In the genomic region with DNA sequence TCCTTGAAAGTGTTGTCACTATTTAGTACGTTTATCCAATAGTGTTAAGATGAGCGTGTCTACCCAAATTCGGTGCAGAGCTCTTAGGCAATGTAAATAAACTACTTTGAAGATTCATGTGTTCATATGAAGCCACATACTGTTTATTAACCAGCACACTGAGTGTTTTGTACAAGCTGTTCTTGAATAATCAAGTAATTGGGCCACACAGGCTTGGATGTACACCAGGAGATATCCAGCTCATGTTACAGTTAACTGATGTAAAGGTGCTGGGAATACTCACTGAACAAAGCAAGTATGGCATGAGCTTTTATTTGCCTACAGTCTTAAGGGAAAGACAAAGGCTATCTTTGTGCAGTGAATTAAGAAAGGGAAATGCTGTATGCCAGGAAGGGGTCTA, we compare ENCODE assay signal across 1 cellular context.
TF ChIP-seq lines count a peak whose summit lies in the region.

No MANE protein-coding gene starts in this region.

TF ChIP-seq in SK-N-SH treated with all-trans-retinoic acid at 6 μM for 48 hours, 23 proteins besides CTCF, POLR2A, EP300 and RAD21 (continued from another document):
- TF ChIP-seq, protein P1, sequence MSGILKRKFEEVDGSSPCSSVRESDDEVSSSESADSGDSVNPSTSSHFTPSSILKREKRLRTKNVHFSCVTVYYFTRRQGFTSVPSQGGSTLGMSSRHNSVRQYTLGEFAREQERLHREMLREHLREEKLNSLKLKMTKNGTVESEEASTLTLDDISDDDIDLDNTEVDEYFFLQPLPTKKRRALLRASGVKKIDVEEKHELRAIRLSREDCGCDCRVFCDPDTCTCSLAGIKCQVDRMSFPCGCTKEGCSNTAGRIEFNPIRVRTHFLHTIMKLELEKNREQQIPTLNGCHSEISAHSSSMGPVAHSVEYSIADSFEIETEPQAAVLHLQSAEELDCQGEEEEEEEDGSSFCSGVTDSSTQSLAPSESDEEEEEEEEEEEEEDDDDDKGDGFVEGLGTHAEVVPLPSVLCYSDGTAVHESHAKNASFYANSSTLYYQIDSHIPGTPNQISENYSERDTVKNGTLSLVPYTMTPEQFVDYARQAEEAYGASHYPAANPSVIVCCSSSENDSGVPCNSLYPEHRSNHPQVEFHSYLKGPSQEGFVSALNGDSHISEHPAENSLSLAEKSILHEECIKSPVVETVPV (CRISPR knock-in tag; IDR thresholded peaks at IDR 0.05), result no peak
- TF ChIP-seq ZFP3 (CRISPR knock-in tag; IDR thresholded peaks at IDR 0.05) (no peak), ZC3H10 (CRISPR knock-in tag; IDR thresholded peaks at IDR 0.05) (no peak), GLIS3 (CRISPR knock-in tag; IDR thresholded peaks at IDR 0.05) (no peak), ZNF8 (CRISPR knock-in tag; IDR thresholded peaks at IDR 0.05) (no peak), PPARA (CRISPR knock-in tag; IDR thresholded peaks at IDR 0.05; ENCODE audit: borderline replicate concordance) (no peak), ZFP30 (CRISPR knock-in tag; IDR thresholded peaks at IDR 0.05) (no peak), ESRRG (CRISPR knock-in tag; IDR thresholded peaks at IDR 0.05) (no peak), TCF4 (CRISPR knock-in tag; IDR thresholded peaks at IDR 0.05; ENCODE audit: borderline replicate concordance) (no peak), ISL1 (CRISPR knock-in tag; IDR thresholded peaks at IDR 0.05) (no peak), ARNTL (CRISPR knock-in tag; IDR thresholded peaks at IDR 0.05; ENCODE audit: borderline replicate concordance, low read depth) (no peak)
- TF ChIP-seq, protein P2, sequence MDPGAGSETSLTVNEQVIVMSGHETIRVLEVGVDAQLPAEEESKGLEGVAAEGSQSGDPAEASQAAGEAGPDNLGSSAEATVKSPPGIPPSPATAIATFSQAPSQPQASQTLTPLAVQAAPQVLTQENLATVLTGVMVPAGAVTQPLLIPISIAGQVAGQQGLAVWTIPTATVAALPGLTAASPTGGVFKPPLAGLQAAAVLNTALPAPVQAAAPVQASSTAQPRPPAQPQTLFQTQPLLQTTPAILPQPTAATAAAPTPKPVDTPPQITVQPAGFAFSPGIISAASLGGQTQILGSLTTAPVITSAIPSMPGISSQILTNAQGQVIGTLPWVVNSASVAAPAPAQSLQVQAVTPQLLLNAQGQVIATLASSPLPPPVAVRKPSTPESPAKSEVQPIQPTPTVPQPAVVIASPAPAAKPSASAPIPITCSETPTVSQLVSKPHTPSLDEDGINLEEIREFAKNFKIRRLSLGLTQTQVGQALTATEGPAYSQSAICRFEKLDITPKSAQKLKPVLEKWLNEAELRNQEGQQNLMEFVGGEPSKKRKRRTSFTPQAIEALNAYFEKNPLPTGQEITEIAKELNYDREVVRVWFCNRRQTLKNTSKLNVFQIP (CRISPR knock-in tag; IDR thresholded peaks at IDR 0.05; ENCODE audit: borderline replicate concordance, low read depth), result no peak
